8 cellular contexts compared by ENCODE assay signal in the genomic region with DNA sequence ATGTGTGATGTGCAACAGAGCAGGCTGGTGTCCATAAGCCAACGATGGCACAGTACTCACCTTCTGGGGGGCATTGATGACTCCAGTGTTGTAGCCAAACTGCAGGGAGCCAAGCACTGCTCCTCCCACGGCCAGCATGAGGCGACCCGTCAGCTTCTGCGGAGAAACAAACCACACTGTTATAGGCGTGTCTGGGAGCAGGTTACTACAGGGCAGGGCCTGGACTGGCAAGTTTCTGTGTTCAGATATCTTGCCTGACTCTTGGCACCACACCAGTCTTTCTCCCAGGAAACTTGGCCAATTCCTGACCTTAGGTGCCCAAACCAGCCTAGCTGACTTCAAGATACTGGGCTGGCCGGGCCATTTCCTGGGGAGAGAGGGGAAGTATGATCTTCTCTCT. TPM values are rescaled to one million over a fixed set of nuclear protein-coding genes. Genes with fewer than 3 reads are reported as not detected.
DNase-seq lines count a peak whose midpoint lies in the region; ATAC-seq and TF ChIP-seq lines count a peak whose summit lies in the region.

No MANE protein-coding gene starts in this region.

- no peak overlapping the region for H3K4me2 ChIP-seq in GM23338

- H3K27ac Mint-ChIP-seq in GM23338 (no peak overlapping the region), T-helper 17 cell (peak overlapping the region; percentile 95)

- H4K20me1 ChIP-seq in GM23338 (replicated peaks; ENCODE audit: insufficient read depth), result peaks cover 82% of the 10 kb centered on the region

- H3K9me2 ChIP-seq in GM23338 (ENCODE audit: insufficient read depth), result no peaks in the 10 kb centered on the region

- no peak for TF ChIP-seq EP300 in esophagus muscularis mucosa (IDR thresholded peaks at IDR 0.05)

- H3K4me3 Mint-ChIP-seq in GM23338, result no peak overlapping the region
- peak overlapping the region; percentile 58 for H3K4me3 Mint-ChIP-seq in T-helper 17 cell

- no peaks in the 10 kb centered on the region; the same call in 2 of the 3 replicates for H3K9me3 Mint-ChIP-seq in GM23338

- peaks cover 24% of the 10 kb centered on the region for H3K27me3 Mint-ChIP-seq in GM23338 (ENCODE audit: insufficient read depth, low read depth, poor library complexity)
- H3K27me3 Mint-ChIP-seq in T-helper 17 cell, result no peaks in the 10 kb centered on the region

- no peak for DNase-seq in GM23338 (ENCODE audit: low spot score)
- no peak for DNase-seq in T-helper 17 cell
- DNase-seq in esophagus muscularis mucosa (ENCODE audit: extremely low spot score), result no peak
- DNase-seq in sciatic nerve (ENCODE audit: low spot score), result no peak
- no peak for DNase-seq in retina
- DNase-seq in NCI-H446 (lab: John Stamatoyannopoulos, UW), result no peak
- no peak for DNase-seq in SHP77 treated with DMSO at 0.1 percent for 48 hours (lab: John Stamatoyannopoulos, UW)
- DNase-seq in NCI-H187 (lab: John Stamatoyannopoulos, UW), result no peak

- H2AFZ ChIP-seq in GM23338, result no peak overlapping the region

- peaks cover 100% of the 10 kb centered on the region for H3K79me2 ChIP-seq in GM23338 (replicated peaks; ENCODE audit: insufficient read depth)

- H3K27ac ChIP-seq in GM23338 (ENCODE audit: low read depth) (0 out of 2 replicates have a peak overlapping the region, but pooled peaks have one; percentile 63), esophagus muscularis mucosa (replicated peaks in 1 of 4) (peak overlapping the region in 3 of 4 donors; percentile 68 to 70 (median 70))

- ATAC-seq in GM23338 (no peak), T-helper 17 cell (peak; percentile 62), sciatic nerve (peak; percentile 11)

- WGBS in esophagus muscularis mucosa, result 93% methylated on average over 4 of the region's 7 CpGs

- H3K9me3 ChIP-seq in T-helper 17 cell (ENCODE audit: control insufficient read depth, low read length, poor library complexity, severe bottlenecking) (no peaks in the 10 kb centered on the region), esophagus muscularis mucosa (no peaks in the 10 kb centered on the region)

- H3K4me3 ChIP-seq in GM23338 (no peak overlapping the region), esophagus muscularis mucosa (no peak overlapping the region)

- peaks cover 24% of the 10 kb centered on the region for H3K4me1 ChIP-seq in GM23338 (ENCODE audit: insufficient read depth)
- peaks cover 64 to 81% (median 79%) of the 10 kb centered on the region in 4 donors for H3K4me1 ChIP-seq in esophagus muscularis mucosa

- H3K4me1 Mint-ChIP-seq in GM23338, result peaks cover 79% of the 10 kb centered on the region
- peaks cover 86% of the 10 kb centered on the region for H3K4me1 Mint-ChIP-seq in T-helper 17 cell

- H3K36me3 Mint-ChIP-seq in GM23338 (ENCODE audit: low read depth), result peaks cover 82% of the 10 kb centered on the region
- H3K36me3 Mint-ChIP-seq in T-helper 17 cell (ENCODE audit: low read depth), result peaks cover 8% of the 10 kb centered on the region

- intact Hi-C loops in esophagus muscularis mucosa (cut with DNase I) (no loop called here), sciatic nerve (cut with DNase I) (no loop called here)

- TF ChIP-seq POLR2A in esophagus muscularis mucosa (IDR thresholded peaks at IDR 0.05; ENCODE audit: low read depth), result no peak

- 0 out of 2 replicates have a peak, but pooled peaks cover 11% of the 10 kb centered on the region for H3F3A ChIP-seq in GM23338 (replicated peaks; ENCODE audit: low read depth)

- peaks cover 49% of the 10 kb centered on the region for H3K36me3 ChIP-seq in GM23338 (ENCODE audit: insufficient read depth)
- peaks cover 0 to 26% (median 6%) of the 10 kb centered on the region in 4 donors for H3K36me3 ChIP-seq in esophagus muscularis mucosa

- no peak for TF ChIP-seq CTCF in GM23338 (conservative IDR thresholded peaks at IDR 0.05; ENCODE audit: low read depth in 2 of 2)
- no peak for TF ChIP-seq CTCF in esophagus muscularis mucosa (IDR thresholded peaks at IDR 0.05)

- H3K27me3 ChIP-seq in GM23338 (ENCODE audit: insufficient read depth), result no peaks in the 10 kb centered on the region
- no peaks in the 10 kb centered on the region for H3K27me3 ChIP-seq in esophagus muscularis mucosa

TF ChIP-seq in GM23338, 12 proteins besides CTCF, POLR2A, EP300 and RAD21 (continues in another document):
- TF ChIP-seq, protein P1, sequence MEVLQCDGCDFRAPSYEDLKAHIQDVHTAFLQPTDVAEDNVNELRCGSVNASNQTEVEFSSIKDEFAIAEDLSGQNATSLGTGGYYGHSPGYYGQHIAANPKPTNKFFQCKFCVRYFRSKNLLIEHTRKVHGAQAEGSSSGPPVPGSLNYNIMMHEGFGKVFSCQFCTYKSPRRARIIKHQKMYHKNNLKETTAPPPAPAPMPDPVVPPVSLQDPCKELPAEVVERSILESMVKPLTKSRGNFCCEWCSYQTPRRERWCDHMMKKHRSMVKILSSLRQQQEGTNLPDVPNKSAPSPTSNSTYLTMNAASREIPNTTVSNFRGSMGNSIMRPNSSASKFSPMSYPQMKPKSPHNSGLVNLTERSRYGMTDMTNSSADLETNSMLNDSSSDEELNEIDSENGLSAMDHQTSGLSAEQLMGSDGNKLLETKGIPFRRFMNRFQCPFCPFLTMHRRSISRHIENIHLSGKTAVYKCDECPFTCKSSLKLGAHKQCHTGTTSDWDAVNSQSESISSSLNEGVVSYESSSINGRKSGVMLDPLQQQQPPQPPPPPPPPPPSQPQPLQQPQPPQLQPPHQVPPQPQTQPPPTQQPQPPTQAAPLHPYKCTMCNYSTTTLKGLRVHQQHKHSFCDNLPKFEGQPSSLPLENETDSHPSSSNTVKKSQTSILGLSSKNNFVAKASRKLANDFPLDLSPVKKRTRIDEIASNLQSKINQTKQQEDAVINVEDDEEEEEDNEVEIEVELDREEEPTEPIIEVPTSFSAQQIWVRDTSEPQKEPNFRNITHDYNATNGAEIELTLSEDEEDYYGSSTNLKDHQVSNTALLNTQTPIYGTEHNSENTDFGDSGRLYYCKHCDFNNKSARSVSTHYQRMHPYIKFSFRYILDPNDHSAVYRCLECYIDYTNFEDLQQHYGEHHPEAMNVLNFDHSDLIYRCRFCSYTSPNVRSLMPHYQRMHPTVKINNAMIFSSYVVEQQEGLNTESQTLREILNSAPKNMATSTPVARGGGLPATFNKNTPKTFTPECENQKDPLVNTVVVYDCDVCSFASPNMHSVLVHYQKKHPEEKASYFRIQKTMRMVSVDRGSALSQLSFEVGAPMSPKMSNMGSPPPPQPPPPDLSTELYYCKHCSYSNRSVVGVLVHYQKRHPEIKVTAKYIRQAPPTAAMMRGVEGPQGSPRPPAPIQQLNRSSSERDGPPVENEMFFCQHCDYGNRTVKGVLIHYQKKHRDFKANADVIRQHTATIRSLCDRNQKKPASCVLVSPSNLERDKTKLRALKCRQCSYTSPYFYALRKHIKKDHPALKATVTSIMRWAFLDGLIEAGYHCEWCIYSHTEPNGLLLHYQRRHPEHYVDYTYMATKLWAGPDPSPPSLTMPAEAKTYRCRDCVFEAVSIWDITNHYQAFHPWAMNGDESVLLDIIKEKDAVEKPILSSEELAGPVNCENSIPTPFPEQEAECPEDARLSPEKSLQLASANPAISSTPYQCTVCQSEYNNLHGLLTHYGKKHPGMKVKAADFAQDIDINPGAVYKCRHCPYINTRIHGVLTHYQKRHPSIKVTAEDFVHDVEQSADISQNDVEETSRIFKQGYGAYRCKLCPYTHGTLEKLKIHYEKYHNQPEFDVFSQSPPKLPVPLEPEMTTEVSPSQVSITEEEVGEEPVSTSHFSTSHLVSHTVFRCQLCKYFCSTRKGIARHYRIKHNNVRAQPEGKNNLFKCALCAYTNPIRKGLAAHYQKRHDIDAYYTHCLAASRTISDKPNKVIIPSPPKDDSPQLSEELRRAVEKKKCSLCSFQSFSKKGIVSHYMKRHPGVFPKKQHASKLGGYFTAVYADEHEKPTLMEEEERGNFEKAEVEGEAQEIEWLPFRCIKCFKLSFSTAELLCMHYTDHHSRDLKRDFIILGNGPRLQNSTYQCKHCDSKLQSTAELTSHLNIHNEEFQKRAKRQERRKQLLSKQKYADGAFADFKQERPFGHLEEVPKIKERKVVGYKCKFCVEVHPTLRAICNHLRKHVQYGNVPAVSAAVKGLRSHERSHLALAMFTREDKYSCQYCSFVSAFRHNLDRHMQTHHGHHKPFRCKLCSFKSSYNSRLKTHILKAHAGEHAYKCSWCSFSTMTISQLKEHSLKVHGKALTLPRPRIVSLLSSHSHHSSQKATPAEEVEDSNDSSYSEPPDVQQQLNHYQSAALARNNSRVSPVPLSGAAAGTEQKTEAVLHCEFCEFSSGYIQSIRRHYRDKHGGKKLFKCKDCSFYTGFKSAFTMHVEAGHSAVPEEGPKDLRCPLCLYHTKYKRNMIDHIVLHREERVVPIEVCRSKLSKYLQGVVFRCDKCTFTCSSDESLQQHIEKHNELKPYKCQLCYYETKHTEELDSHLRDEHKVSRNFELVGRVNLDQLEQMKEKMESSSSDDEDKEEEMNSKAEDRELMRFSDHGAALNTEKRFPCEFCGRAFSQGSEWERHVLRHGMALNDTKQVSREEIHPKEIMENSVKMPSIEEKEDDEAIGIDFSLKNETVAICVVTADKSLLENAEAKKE (CRISPR knock-in tag; IDR thresholded peaks at IDR 0.05), result no peak
- TF ChIP-seq, protein P2, sequence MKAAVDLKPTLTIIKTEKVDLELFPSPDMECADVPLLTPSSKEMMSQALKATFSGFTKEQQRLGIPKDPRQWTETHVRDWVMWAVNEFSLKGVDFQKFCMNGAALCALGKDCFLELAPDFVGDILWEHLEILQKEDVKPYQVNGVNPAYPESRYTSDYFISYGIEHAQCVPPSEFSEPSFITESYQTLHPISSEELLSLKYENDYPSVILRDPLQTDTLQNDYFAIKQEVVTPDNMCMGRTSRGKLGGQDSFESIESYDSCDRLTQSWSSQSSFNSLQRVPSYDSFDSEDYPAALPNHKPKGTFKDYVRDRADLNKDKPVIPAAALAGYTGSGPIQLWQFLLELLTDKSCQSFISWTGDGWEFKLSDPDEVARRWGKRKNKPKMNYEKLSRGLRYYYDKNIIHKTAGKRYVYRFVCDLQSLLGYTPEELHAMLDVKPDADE (IDR thresholded peaks at IDR 0.05), result no peak

RNA-seq across cellular contexts. Expression of a gene that starts 15.5 kb away (rescaled TPM):
- 305 and 479 TPM in 2 replicates for total RNA-seq in GM23338 (2014; rRNA removed; shearing (Covaris generic))
- polyA plus RNA-seq in GM23338 (2016; fragmentation: Nextera tagmentation; extraction: Ambion mirVana), result 63.9 and 66.1 TPM in 2 replicates
- total RNA-seq in T-helper 17 cell, result 10 to 100 TPM; 63.7 to 79.0 TPM
- total RNA-seq in esophagus muscularis mucosa, result 10 to 100 TPM; 17.4 to 63.6 (median 31.8) TPM
- total RNA-seq in sciatic nerve, result 968 TPM
